20 cellular contexts compared by ENCODE assay signal in the genomic region with DNA sequence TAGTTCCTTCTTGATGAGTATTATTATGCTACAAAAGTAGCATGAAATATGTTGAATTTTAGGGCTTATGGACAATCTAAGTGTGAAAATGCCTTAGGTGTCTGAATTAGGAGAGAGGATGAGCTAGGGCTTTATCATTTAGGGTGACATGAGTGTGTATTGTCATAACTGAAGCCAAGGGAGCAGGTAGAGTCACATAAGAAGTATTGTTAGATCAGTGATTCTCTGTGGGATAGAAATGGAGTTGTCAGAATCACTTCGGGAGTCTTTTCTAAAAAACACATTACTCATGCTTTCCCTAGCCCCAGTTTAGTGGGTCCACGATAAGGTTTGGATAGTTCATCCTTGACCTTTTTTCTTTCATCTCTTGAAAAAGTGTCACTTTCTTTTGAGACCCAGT. TPM values are rescaled to one million over a fixed set of nuclear protein-coding genes. Genes with fewer than 3 reads are reported as not detected.
A peak's percentile ranks its signal among the peaks of the same experiment; 100 is the strongest.
DNase-seq lines count a peak whose midpoint lies in the region; ATAC-seq, FAIRE-seq and TF ChIP-seq lines count a peak whose summit lies in the region.
"Had no signal": no experiment of that assay in that cellular context is flagged by ENCODE, and none has a peak within 500 bp of the region (broad histone marks: within the 10 kb centered on the region; RNA-seq: fewer than 3 reads in every experiment).

No MANE protein-coding gene starts in this region.

- peaks cover 8 to 25% of the 10 kb centered on the region in 2 donors for H3K36me3 Mint-ChIP-seq in activated T-cell treated with anti-CD3 and anti-CD28 coated beads, Interleukin-2, amount 50 U/mL, for 72 hours (ENCODE audit: insufficient read depth in 2 of 2)
- peaks cover 12% of the 10 kb centered on the region for H3K36me3 Mint-ChIP-seq in WTC11

- peaks cover 0 to 9% of the 10 kb centered on the region in 2 experiments; a peak in 3 of 5 replicates for H3K4me1 ChIP-seq in K562 (replicated peaks in 1 of 2; ENCODE audit: control insufficient read depth in 2 of 2, insufficient read depth in 2 of 2, low read length in 2 of 2)
- H3K4me1 ChIP-seq: Peyer's patch had no signal

- no peak for TF ChIP-seq RAD21 in K562 (CRISPR knock-in tag; conservative IDR thresholded peaks at IDR 0.05 in 1 of 2, IDR thresholded peaks at IDR 0.05 in 1 of 2)

- H4K20me1 ChIP-seq in K562 (replicated peaks; ENCODE audit: control insufficient read depth, insufficient read depth, low read length): peaks cover 5% of the 10 kb centered on the region; the same call in 1 of the 2 replicates

- no peak for DNase-seq in activated T-cell treated with anti-CD3 and anti-CD28 coated beads, Interleukin-2, amount 50 U/mL, for 72 hours
- DNase-seq in activated T-cell treated with anti-CD3 and anti-CD28 coated beads, Interleukin-2, amount 50 U/mL, for 1 hour: no peak
- DNase-seq in H54 (ENCODE audit: insufficient read length, low spot score): no peak
- no peak for DNase-seq in K562 (ENCODE audit: extremely low read depth in 1 of 4, low spot score in 3 of 4)
- DNase-seq in stimulated activated naive CD8-positive, alpha-beta T cell treated with anti-CD3 and anti-CD28 coated beads, Interleukin-15, amount 100 ng/mL, for 72 hours: no peak
- no peak for DNase-seq in COLO668 (lab: John Stamatoyannopoulos, UW; ENCODE audit: unreplicated experiment)
- DNase-seq in WTC11 (ENCODE audit: low spot score): no peak
- DNase-seq: GDM1, H9, Kasumi-1, MG63, NCI-H1048, NCI-H1436 treated with DMSO at 0.1 percent for 48 hours, NCI-H2081, NCI-H2171 treated with DMSO at 0.1 percent for 48 hours, NCI-H446, Peyer's patch had no signal

- H3K79me2 ChIP-seq in K562 (ENCODE audit: control insufficient read depth, insufficient read depth, low read length): peaks cover 76% of the 10 kb centered on the region

- H3K9me3 Mint-ChIP-seq in activated T-cell treated with anti-CD3 and anti-CD28 coated beads, Interleukin-2, amount 50 U/mL, for 72 hours: peaks cover 0 to 1% of the 10 kb centered on the region in 2 donors
- H3K9me3 Mint-ChIP-seq in stimulated activated naive CD8-positive, alpha-beta T cell treated with anti-CD3 and anti-CD28 coated beads, Interleukin-15, amount 100 ng/mL, for 72 hours: no peaks in the 10 kb centered on the region
- H3K9me3 Mint-ChIP-seq in WTC11: peaks cover 11% of the 10 kb centered on the region
- H3K9me3 Mint-ChIP-seq: IgD-negative memory B cell had no signal

- intact Hi-C loops in K562 (cut with micrococcal nuclease): no loop called here

- TF ChIP-seq POLR2A in H54 (IDR thresholded peaks at IDR 0.05; ENCODE audit: low read depth, low read length) (no peak), K562 (conservative IDR thresholded peaks at IDR 0.05) (no peak)

- no peak for TF ChIP-seq EP300 in K562 (IDR thresholded peaks at IDR 0.05; ENCODE audit: low read length)

- H2AFZ ChIP-seq in K562 (ENCODE audit: low read depth, low read length): no peak overlapping the region

- H3K27me3 Mint-ChIP-seq in activated T-cell treated with anti-CD3 and anti-CD28 coated beads, Interleukin-2, amount 50 U/mL, for 72 hours (ENCODE audit: low read depth): no peaks in the 10 kb centered on the region
- H3K27me3 Mint-ChIP-seq in stimulated activated naive CD8-positive, alpha-beta T cell treated with anti-CD3 and anti-CD28 coated beads, Interleukin-15, amount 100 ng/mL, for 72 hours: no peaks in the 10 kb centered on the region
- H3K27me3 Mint-ChIP-seq in WTC11 (ENCODE audit: low read depth): no peaks in the 10 kb centered on the region
- H3K27me3 Mint-ChIP-seq: IgD-negative memory B cell had no signal

- no peak overlapping the region for H3K9ac ChIP-seq in K562 (ENCODE audit: insufficient read depth in 1 of 2, low read depth in 2 of 2, low read length in 2 of 2)
- H3K9ac ChIP-seq: BLaER1 treated with 17β-estradiol and CSF1 and Interleukin-3, amounts not matched to agents 10 nM and 100 nM had no signal

- peak overlapping the region; percentile 21 for H3K27ac Mint-ChIP-seq in activated T-cell treated with anti-CD3 and anti-CD28 coated beads, Interleukin-2, amount 50 U/mL, for 72 hours
- no peak overlapping the region for H3K27ac Mint-ChIP-seq in stimulated activated naive CD8-positive, alpha-beta T cell treated with anti-CD3 and anti-CD28 coated beads, Interleukin-15, amount 100 ng/mL, for 72 hours
- H3K27ac Mint-ChIP-seq in WTC11: no peak overlapping the region
- H3K27ac Mint-ChIP-seq: H9 had no signal

- FAIRE-seq in H54 (lab: Jason Lieb, UNC) (peak; percentile 6), K562 (lab: Jason Lieb, UNC) (no peak)

- POLR2A ChIA-PET in K562 (lab: Yijun Ruan, JAX) (interaction anchor here (0.6 kb wide), 1 partner anchor 1251 kb away, joined by 3 read pairs; no protein-coding TSS in a partner anchor), WTC11 (lab: Charles Lee) (no interaction called here)

- BruUV-seq in K562 (replicated peaks; lab: Mats Ljungman, UMichigan): TSS peak; percentile 4

- no peak overlapping the region for H3K4me3 ChIP-seq in K562
- H3K4me3 ChIP-seq: BLaER1 treated with 17β-estradiol and CSF1 and Interleukin-3, amounts not matched to agents 10 nM and 100 nM; MG63; Peyer's patch had no signal

- no peaks in the 10 kb centered on the region; the same call in 1 of the 2 replicates for H3K9me3 ChIP-seq in K562 (replicated peaks; ENCODE audit: control insufficient read depth, insufficient read depth, low read depth, low read length)
- H3K9me3 ChIP-seq: Peyer's patch had no signal

- no peak overlapping the region for H3K4me2 ChIP-seq in K562 (ENCODE audit: insufficient read depth, low read length)
- H3K4me2 ChIP-seq: BLaER1 treated with 17β-estradiol and CSF1 and Interleukin-3, amounts not matched to agents 10 nM and 100 nM had no signal

- no peak overlapping the region for H3K27ac ChIP-seq in K562 (ENCODE audit: extremely low read depth, low read depth, low read length)
- H3K27ac ChIP-seq: BLaER1 treated with 17β-estradiol and CSF1 and Interleukin-3, amounts not matched to agents 10 nM and 100 nM; HL-60; Peyer's patch had no signal

- no peak for TF ChIP-seq CTCF in K562 (IDR thresholded peaks at IDR 0.05 in 2 of 3, conservative IDR thresholded peaks at IDR 0.05 in 1 of 3; ENCODE audit: insufficient read depth in 2 of 3, low read depth in 1 of 3, low read length in 3 of 3)
- TF ChIP-seq CTCF in WTC11 (IDR thresholded peaks at IDR 0.05): no peak

- CTCF ChIA-PET in K562 (lab: Yijun Ruan, JAX; ENCODE audit: low intra/inter-chr PET ratio) (no interaction called here), WTC11 (lab: Charles Lee) (no interaction called here)

- H3K9me1 ChIP-seq in K562 (ENCODE audit: control insufficient read depth, insufficient read depth, low read length): no peaks in the 10 kb centered on the region

- H3K27me3 ChIP-seq in K562 (ENCODE audit: control insufficient read depth in 2 of 2, insufficient read depth in 2 of 2, low read length in 2 of 2): no peaks in the 10 kb centered on the region
- H3K27me3 ChIP-seq: BLaER1 treated with 17β-estradiol and CSF1 and Interleukin-3, amounts not matched to agents 10 nM and 100 nM; MG63; Peyer's patch had no signal

- H3K4me1 Mint-ChIP-seq in activated T-cell treated with anti-CD3 and anti-CD28 coated beads, Interleukin-2, amount 50 U/mL, for 72 hours (ENCODE audit: low read depth): peaks cover 43% of the 10 kb centered on the region
- peaks cover 47% of the 10 kb centered on the region for H3K4me1 Mint-ChIP-seq in stimulated activated naive CD8-positive, alpha-beta T cell treated with anti-CD3 and anti-CD28 coated beads, Interleukin-15, amount 100 ng/mL, for 72 hours
- 0 out of 2 replicates have a peak, but pooled peaks cover 5% of the 10 kb centered on the region for H3K4me1 Mint-ChIP-seq in WTC11

- 56% methylated on average over 2 of the region's 2 CpGs for WGBS in K562 (ENCODE audit: insufficient coverage, low coverage, missing lambda C conversion rate)

- peak; percentile 60 to 88 for ATAC-seq in activated T-cell treated with anti-CD3 and anti-CD28 coated beads, Interleukin-2, amount 50 U/mL, for 72 hours (replicated peaks in 1 of 2)
- ATAC-seq in K562 (no peak), WTC11 (no peak)
- peak; percentile 46 for ATAC-seq in stimulated activated naive CD8-positive, alpha-beta T cell treated with anti-CD3 and anti-CD28 coated beads, Interleukin-15, amount 100 ng/mL, for 72 hours

- peaks cover 5% of the 10 kb centered on the region; the same call in 2 of the 3 replicates for H3K36me3 ChIP-seq in K562 (ENCODE audit: control insufficient read depth, insufficient read depth, low read length)

- in situ Hi-C loops in K562 (cut with MboI): no loop called here

- no peak overlapping the region for H3K4me3 Mint-ChIP-seq in activated T-cell treated with anti-CD3 and anti-CD28 coated beads, Interleukin-2, amount 50 U/mL, for 72 hours
- no peak overlapping the region for H3K4me3 Mint-ChIP-seq in stimulated activated naive CD8-positive, alpha-beta T cell treated with anti-CD3 and anti-CD28 coated beads, Interleukin-15, amount 100 ng/mL, for 72 hours
- no peak overlapping the region for H3K4me3 Mint-ChIP-seq in WTC11
- H3K4me3 Mint-ChIP-seq: H9, IgD-negative memory B cell had no signal

TF ChIP-seq in K562, 482 proteins besides CTCF, POLR2A, EP300 and RAD21:
- no peak for TF ChIP-seq CBX2 (IDR thresholded peaks at IDR 0.05; ENCODE audit: insufficient read depth, low read length, poor library complexity, severe bottlenecking)

RNA-seq across cellular contexts. Expression of gene ZFAND3, which starts 16.4 kb away (rescaled TPM):
- 100 to 1,000 TPM in 1 of 2 donors, 10 to 100 TPM in 1; 93.9 to 114 TPM for total RNA-seq in activated T-cell treated with anti-CD3 and anti-CD28 coated beads, Interleukin-2, amount 50 U/mL, for 72 hours
- total RNA-seq in K562 (2011; cell fraction: chromatin; rRNA removed; ENCODE audit: low replicate concordance): 19.0 and 22.3 TPM in 2 replicates
- total RNA-seq in K562 (2011; cell fraction: nucleolus; rRNA removed): 7.5 and 10.5 TPM in 2 replicates
- 15.2 and 29.8 TPM in 2 replicates for total RNA-seq in K562 (2011; cell fraction: nucleoplasm; rRNA removed)
- total RNA-seq in K562 (2014; rRNA removed) (6.1 and 10.5 TPM in 2 replicates), K562 (2014; rRNA removed; fragmentation: Illumina TruSeq; extraction: Trizol) (11.8 and 18.5 TPM in 2 replicates), K562 (2015; rRNA removed; fragmentation: Illumina TruSeq; extraction: Trizol) (11.8 and 12.8 TPM in 2 replicates), K562 (2021) (23.4 and 26.5 TPM in 2 replicates), WTC11 (2021) (45.4 to 51.6 TPM (median 50.3 TPM) in 3 replicates)
- polyA plus RNA-seq in K562 (2011; rRNA removed) (7.2 and 12.7 TPM in 2 replicates), K562 (2014; fragmentation: Illumina TruSeq; extraction: Trizol) (26.6 and 31.4 TPM in 2 replicates), K562 (2014; fragmentation: Nextera tagmentation; extraction: Ambion mirVana) (under 1 TPM; 0.81 to 0.87 TPM), K562 (2014; rRNA removed) (9.4 and 14.4 TPM in 2 replicates)
- 6.0 and 6.2 TPM in 2 replicates for polyA plus RNA-seq in K562 (2011; cell fraction: cytosol; rRNA removed)
- 6.9 and 7.1 TPM in 2 replicates for polyA plus RNA-seq in K562 (2011; cell fraction: nucleus; rRNA removed)
- polyA plus RNA-seq in K562 (2012): 42.2 and 91.3 TPM in 2 replicates
- polyA minus RNA-seq in K562 (2011; rRNA and poly(A)+ RNA removed): 7.8 and 10.0 TPM in 2 replicates
- 9.6 and 11.7 TPM in 2 replicates for polyA minus RNA-seq in K562 (2011; cell fraction: cytosol; rRNA and poly(A)+ RNA removed)
- polyA minus RNA-seq in K562 (2011; cell fraction: nucleus; rRNA and poly(A)+ RNA removed): 4.4 and 7.9 TPM in 2 replicates

Comparison
In these comparisons a context has a peak if more than half of its experiments do, and no peak if none do; other contexts are left out.
1. ATAC-seq: peak in activated T-cell treated with anti-CD3 and anti-CD28 coated beads, Interleukin-2, amount 50 U/mL, for 72 hours (2 of 2) and stimulated activated naive CD8-positive, alpha-beta T cell treated with anti-CD3 and anti-CD28 coated beads, Interleukin-15, amount 100 ng/mL, for 72 hours (single experiment); none in K562 (single experiment) and WTC11 (single experiment).